ENCODE assay signal across 8 cellular contexts in the genomic region with DNA sequence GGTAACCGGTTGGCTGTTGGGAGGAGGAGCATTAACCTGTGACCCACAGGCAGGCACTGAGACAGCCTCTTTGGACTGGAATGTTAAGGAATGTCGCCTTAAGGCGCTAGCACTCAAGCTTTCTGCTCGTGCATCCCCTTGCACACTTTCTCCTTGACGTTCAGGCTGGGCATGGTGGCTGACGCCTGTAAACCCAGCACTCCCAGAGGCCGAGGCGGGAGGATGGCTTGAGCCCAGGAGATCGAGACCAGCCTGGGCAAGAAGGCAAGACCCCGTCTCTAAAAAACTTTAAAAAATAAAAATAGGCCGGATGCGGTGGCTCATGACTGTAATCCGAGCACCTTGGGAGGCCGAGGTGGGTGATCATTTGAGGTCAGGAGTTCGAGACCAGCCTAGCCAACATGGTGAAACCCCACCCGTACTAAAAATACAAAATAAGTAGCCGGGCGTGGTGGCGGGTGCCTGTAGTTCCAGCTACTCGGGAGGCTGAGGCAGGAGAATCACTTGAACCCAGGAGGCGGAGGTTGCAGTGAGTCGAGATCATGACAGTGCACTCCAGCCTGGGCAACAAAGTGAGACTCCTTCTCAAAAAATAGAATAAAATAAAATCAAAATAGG. TPM values are rescaled to one million over a fixed set of nuclear protein-coding genes. Genes with fewer than 3 reads are reported as not detected.
DNase-seq lines count a peak whose midpoint lies in the region; ATAC-seq lines count a peak whose summit lies in the region.

No MANE protein-coding gene starts in this region.

- DNase-seq in T-helper 2 cell treated with Interferon-gamma antibody and Interleukin-4, amounts not matched to agents 5 μg/mL and 100 μg/mL, for 36 hours (ENCODE audit: low spot score): no peak
- DNase-seq in T-helper 2 cell (no peak), T-helper 17 cell (no peak), amniotic stem cell (lab: John Stamatoyannopoulos, UW) (no peak)
- DNase-seq in stimulated activated naive B cell treated with anti-CD40 and anti-IgM and Interleukin-4, amounts not matched to agents 10 μg/mL and 1 μg/mL and 100 μg/mL, for 72 hours: no peak

- H3K27ac Mint-ChIP-seq in T-helper 2 cell treated with Interferon-gamma antibody and Interleukin-4, amounts not matched to agents 5 μg/mL and 100 μg/mL, for 36 hours: no peak overlapping the region
- no peak overlapping the region for H3K27ac Mint-ChIP-seq in T-helper 17 cell
- H3K27ac Mint-ChIP-seq in stimulated activated naive B cell treated with anti-CD40 and anti-IgM and Interleukin-4, amounts not matched to agents 10 μg/mL and 1 μg/mL and 100 μg/mL, for 72 hours: peak overlapping the region; percentile 47

- H3K4me3 ChIP-seq in iPS-11a (ENCODE audit: low read depth, low read length): peak overlapping the region; percentile 25

- H3K4me1 Mint-ChIP-seq in T-helper 2 cell treated with Interferon-gamma antibody and Interleukin-4, amounts not matched to agents 5 μg/mL and 100 μg/mL, for 36 hours (ENCODE audit: low read depth): peaks cover 19% of the 10 kb centered on the region
- H3K4me1 Mint-ChIP-seq in T-helper 17 cell: peaks cover 26% of the 10 kb centered on the region
- peaks cover 20 to 32% of the 10 kb centered on the region in 2 donors for H3K4me1 Mint-ChIP-seq in stimulated activated naive B cell treated with anti-CD40 and anti-IgM and Interleukin-4, amounts not matched to agents 10 μg/mL and 1 μg/mL and 100 μg/mL, for 72 hours

- no peaks in the 10 kb centered on the region for H3K27me3 Mint-ChIP-seq in T-helper 2 cell treated with Interferon-gamma antibody and Interleukin-4, amounts not matched to agents 5 μg/mL and 100 μg/mL, for 36 hours (ENCODE audit: low read depth)
- no peaks in the 10 kb centered on the region for H3K27me3 Mint-ChIP-seq in T-helper 17 cell
- H3K27me3 Mint-ChIP-seq in stimulated activated naive B cell treated with anti-CD40 and anti-IgM and Interleukin-4, amounts not matched to agents 10 μg/mL and 1 μg/mL and 100 μg/mL, for 72 hours: no peaks in the 10 kb centered on the region

- H3K9me3 Mint-ChIP-seq in T-helper 2 cell treated with Interferon-gamma antibody and Interleukin-4, amounts not matched to agents 5 μg/mL and 100 μg/mL, for 36 hours: no peaks in the 10 kb centered on the region
- no peaks in the 10 kb centered on the region for H3K9me3 Mint-ChIP-seq in stimulated activated naive B cell treated with anti-CD40 and anti-IgM and Interleukin-4, amounts not matched to agents 10 μg/mL and 1 μg/mL and 100 μg/mL, for 72 hours

- peak overlapping the region; percentile 95 for H3K4me3 Mint-ChIP-seq in T-helper 2 cell treated with Interferon-gamma antibody and Interleukin-4, amounts not matched to agents 5 μg/mL and 100 μg/mL, for 36 hours
- H3K4me3 Mint-ChIP-seq in T-helper 17 cell: peak overlapping the region; percentile 98
- peak overlapping the region in 1 of 2 donors; percentile 97 for H3K4me3 Mint-ChIP-seq in stimulated activated naive B cell treated with anti-CD40 and anti-IgM and Interleukin-4, amounts not matched to agents 10 μg/mL and 1 μg/mL and 100 μg/mL, for 72 hours

- no peaks in the 10 kb centered on the region for H3K9me3 ChIP-seq in T-helper 17 cell (ENCODE audit: control insufficient read depth, low read length, poor library complexity, severe bottlenecking)

- ATAC-seq in T-helper 17 cell (no peak), GM19467 (IDR thresholded peaks at IDR 0.05; ENCODE audit: unreplicated experiment) (no peak), GM19463 (IDR thresholded peaks at IDR 0.05; ENCODE audit: unreplicated experiment) (no peak)
- no peak for ATAC-seq in stimulated activated naive B cell treated with anti-CD40 and anti-IgM and Interleukin-4, amounts not matched to agents 10 μg/mL and 1 μg/mL and 100 μg/mL, for 72 hours (replicated peaks)

- H3K36me3 Mint-ChIP-seq in T-helper 2 cell treated with Interferon-gamma antibody and Interleukin-4, amounts not matched to agents 5 μg/mL and 100 μg/mL, for 36 hours (ENCODE audit: low read depth): peaks cover 16% of the 10 kb centered on the region
- H3K36me3 Mint-ChIP-seq in T-helper 17 cell (ENCODE audit: low read depth): no peaks in the 10 kb centered on the region
- H3K36me3 Mint-ChIP-seq in stimulated activated naive B cell treated with anti-CD40 and anti-IgM and Interleukin-4, amounts not matched to agents 10 μg/mL and 1 μg/mL and 100 μg/mL, for 72 hours: peaks cover 0 to 23% of the 10 kb centered on the region in 2 donors

RNA-seq across cellular contexts. Expression of gene GID8, which starts 1.9 kb away (rescaled TPM):
- total RNA-seq in T-helper 17 cell: 10 to 100 TPM; 33.4 to 39.9 TPM

RNA-seq across cellular contexts. Expression of gene DIDO1, which starts 9.8 kb away (rescaled TPM):
- total RNA-seq in T-helper 17 cell: 10 to 100 TPM; 58.3 to 65.7 TPM

RNA-seq across cellular contexts. Expression of gene SLC17A9, which starts 16.4 kb away (rescaled TPM):
- 1 to 10 TPM in 1 of 2 donors, under 1 TPM in 1; 0.89 to 2.4 TPM for total RNA-seq in T-helper 17 cell
